ENCODE assay signal across 25 cellular contexts in the genomic region with DNA sequence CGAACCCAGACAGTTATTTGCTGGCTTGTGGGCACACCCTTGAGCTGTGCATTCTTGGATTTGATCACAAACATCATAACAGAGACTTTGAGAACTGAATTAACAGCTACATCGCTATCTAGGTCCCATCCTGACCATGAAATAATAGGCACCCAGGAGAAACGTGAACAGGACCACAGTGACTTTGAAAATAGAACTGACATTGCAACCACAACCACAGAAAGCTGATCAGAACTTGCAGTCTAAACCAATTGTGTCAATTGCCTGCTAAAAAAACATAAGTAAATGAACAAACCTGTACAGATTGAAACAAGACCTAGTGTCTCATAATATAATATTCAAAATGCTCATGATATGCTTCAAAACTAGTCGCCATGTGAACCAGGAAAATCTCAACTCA. TPM values are rescaled to one million over a fixed set of nuclear protein-coding genes. Genes with fewer than 3 reads are reported as not detected.
DNase-seq lines count a peak whose midpoint lies in the region; ATAC-seq, FAIRE-seq and TF ChIP-seq lines count a peak whose summit lies in the region.
"Had no signal": no experiment of that assay in that cellular context is flagged by ENCODE, and none has a peak within 500 bp of the region (broad histone marks: within the 10 kb centered on the region; RNA-seq: fewer than 3 reads in every experiment).

No MANE protein-coding gene starts in this region.

- ATAC-seq in GM19351 (IDR thresholded peaks at IDR 0.05; ENCODE audit: unreplicated experiment) (peak; percentile 58), HG02852 (IDR thresholded peaks at IDR 0.05; ENCODE audit: unreplicated experiment) (peak; percentile 54), HG03571 (IDR thresholded peaks at IDR 0.05; ENCODE audit: unreplicated experiment) (no peak), GM18907 (IDR thresholded peaks at IDR 0.05; ENCODE audit: unreplicated experiment) (no peak)
- ATAC-seq: HCT116 had no signal

- H3K4me3 ChIP-seq in esophagus muscularis mucosa: no peak overlapping the region

- DNase-seq in GM18507 (ENCODE audit: extremely low spot score, insufficient read length, low read depth): no peak
- peak; percentile 2 for DNase-seq in esophagus muscularis mucosa (ENCODE audit: extremely low spot score)
- DNase-seq in amniotic stem cell (lab: John Stamatoyannopoulos, UW): no peak
- no peak for DNase-seq in SIG-M5 (lab: John Stamatoyannopoulos, UW)
- DNase-seq: ACHN; BE2C; C1 segment of cervical spinal cord; CD4-positive, CD25-positive, alpha-beta regulatory T cell; CD8-positive, alpha-beta memory T cell; COR-L47; DMS 273 treated with DMSO at 0.1 percent for 48 hours; DMS53; GOT3; H7; HFFc6 had no signal

- no peak overlapping the region for H3K27ac ChIP-seq in esophagus muscularis mucosa (replicated peaks in 1 of 4)
- H3K27ac ChIP-seq: HL-60, KMS-11 had no signal

- no peaks in the 10 kb centered on the region for H3K4me1 ChIP-seq in esophagus muscularis mucosa
- H3K4me1 ChIP-seq: BE2C had no signal

- 88% methylated on average over 4 of the region's 4 CpGs for WGBS in esophagus muscularis mucosa

- TF ChIP-seq CTCF in esophagus muscularis mucosa (IDR thresholded peaks at IDR 0.05): no peak

- no peaks in the 10 kb centered on the region for H3K9me3 ChIP-seq in esophagus muscularis mucosa
- H3K9me3 ChIP-seq: BE2C had no signal

- no peaks in the 10 kb centered on the region for H3K36me3 ChIP-seq in esophagus muscularis mucosa
- H3K36me3 ChIP-seq: BE2C had no signal

- intact Hi-C loops in esophagus muscularis mucosa (cut with DNase I): no loop called here

- no peak for TF ChIP-seq POLR2A in esophagus muscularis mucosa (IDR thresholded peaks at IDR 0.05; ENCODE audit: low read depth)

- no peaks in the 10 kb centered on the region for H3K27me3 ChIP-seq in esophagus muscularis mucosa
- H3K27me3 ChIP-seq: BE2C had no signal

- no peak for TF ChIP-seq EP300 in esophagus muscularis mucosa (IDR thresholded peaks at IDR 0.05)

- peak; percentile 60 for FAIRE-seq in GM18507 (lab: Jason Lieb, UNC)
- FAIRE-seq: A204.1, G401.6, GM19239 had no signal

RNA-seq across cellular contexts. Expression of a gene that starts 18.3 kb away (rescaled TPM):
- 10 to 100 TPM; 30.6 to 43.0 (median 40.0) TPM for total RNA-seq in esophagus muscularis mucosa

Comparison
In these comparisons a context has a peak if more than half of its experiments do, and no peak if none do; other contexts are left out.
1. ATAC-seq: peak in GM19351 (single experiment) and HG02852 (single experiment); none in HG03571 (single experiment) and GM18907 (single experiment).